1 cellular context compared by ENCODE assay signal in genomic region chr2:60873381-60873780, GRCh38.
A peak's percentile ranks its signal among the peaks of the same experiment; 100 is the strongest.
TF ChIP-seq lines count a peak whose summit lies in the region.

No MANE protein-coding gene starts in this region.

TF ChIP-seq in GM12878, 131 proteins besides CTCF, POLR2A, EP300 and RAD21 (continued from another document and continues in another):
- TF ChIP-seq SKIL (IDR thresholded peaks at IDR 0.05; ENCODE audit: low read depth, poor library complexity, severe bottlenecking) = peak; percentile 86
- TF ChIP-seq JUND (IDR thresholded peaks at IDR 0.05; ENCODE audit: low read depth, low read length) = peak; percentile 63; the same call in 1 of the 2 replicates
- TF ChIP-seq ETV6 (conservative IDR thresholded peaks at IDR 0.05 in 1 of 2, IDR thresholded peaks at IDR 0.05 in 1 of 2; ENCODE audit: borderline replicate concordance in 1 of 2, low read depth in 1 of 2) = peak in 1 of 2 experiments; percentile 30; a peak in 1 of 4 replicates
- TF ChIP-seq CHD4 (IDR thresholded peaks at IDR 0.05) = 0 out of 2 replicates have a peak, but pooled peaks have one; percentile 24
- peak; percentile 95 for TF ChIP-seq SPI1 (IDR thresholded peaks at IDR 0.05; ENCODE audit: borderline replicate concordance, insufficient read depth, low read depth, low read length)
- no peak for TF ChIP-seq KAT2A (conservative IDR thresholded peaks at IDR 0.05; ENCODE audit: control insufficient read depth, low read depth, low read length)
- peak; percentile 83 for TF ChIP-seq BHLHE40 (IDR thresholded peaks at IDR 0.05; ENCODE audit: borderline replicate concordance in 1 of 2, low read depth in 2 of 2, low read length in 1 of 2)
- no peak for TF ChIP-seq IRF3 (IDR thresholded peaks at IDR 0.05)
- TF ChIP-seq, protein P1, sequence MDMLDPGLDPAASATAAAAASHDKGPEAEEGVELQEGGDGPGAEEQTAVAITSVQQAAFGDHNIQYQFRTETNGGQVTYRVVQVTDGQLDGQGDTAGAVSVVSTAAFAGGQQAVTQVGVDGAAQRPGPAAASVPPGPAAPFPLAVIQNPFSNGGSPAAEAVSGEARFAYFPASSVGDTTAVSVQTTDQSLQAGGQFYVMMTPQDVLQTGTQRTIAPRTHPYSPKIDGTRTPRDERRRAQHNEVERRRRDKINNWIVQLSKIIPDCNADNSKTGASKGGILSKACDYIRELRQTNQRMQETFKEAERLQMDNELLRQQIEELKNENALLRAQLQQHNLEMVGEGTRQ (IDR thresholded peaks at IDR 0.05; ENCODE audit: borderline replicate concordance, low read depth, low read length) = no peak
- no peak for TF ChIP-seq ZNF384 (IDR thresholded peaks at IDR 0.05; ENCODE audit: borderline replicate concordance, low read depth, low read length)
- TF ChIP-seq SUZ12 (IDR thresholded peaks at IDR 0.05; ENCODE audit: unreplicated experiment) = no peak
- TF ChIP-seq IKZF2 (IDR thresholded peaks at IDR 0.05) = peak; percentile 71 to 79; a peak in 2 of 4 replicates
- no peak for TF ChIP-seq POLR2AphosphoS2 (IDR thresholded peaks at IDR 0.05; ENCODE audit: low read depth, low read length)
- no peak for TF ChIP-seq POU2F2 (IDR thresholded peaks at IDR 0.05; ENCODE audit: borderline replicate concordance, low read depth, low read length)
- TF ChIP-seq ELK1 (IDR thresholded peaks at IDR 0.05; ENCODE audit: low read depth, low read length) = no peak
- no peak; the same call in 1 of the 2 replicates for TF ChIP-seq RELB (IDR thresholded peaks at IDR 0.05; ENCODE audit: low read depth)
- TF ChIP-seq RBBP5 (conservative IDR thresholded peaks at IDR 0.05) = no peak
- TF ChIP-seq NBN (IDR thresholded peaks at IDR 0.05) = 0 out of 2 replicates have a peak, but pooled peaks have one; percentile 30
- TF ChIP-seq, protein P2, sequence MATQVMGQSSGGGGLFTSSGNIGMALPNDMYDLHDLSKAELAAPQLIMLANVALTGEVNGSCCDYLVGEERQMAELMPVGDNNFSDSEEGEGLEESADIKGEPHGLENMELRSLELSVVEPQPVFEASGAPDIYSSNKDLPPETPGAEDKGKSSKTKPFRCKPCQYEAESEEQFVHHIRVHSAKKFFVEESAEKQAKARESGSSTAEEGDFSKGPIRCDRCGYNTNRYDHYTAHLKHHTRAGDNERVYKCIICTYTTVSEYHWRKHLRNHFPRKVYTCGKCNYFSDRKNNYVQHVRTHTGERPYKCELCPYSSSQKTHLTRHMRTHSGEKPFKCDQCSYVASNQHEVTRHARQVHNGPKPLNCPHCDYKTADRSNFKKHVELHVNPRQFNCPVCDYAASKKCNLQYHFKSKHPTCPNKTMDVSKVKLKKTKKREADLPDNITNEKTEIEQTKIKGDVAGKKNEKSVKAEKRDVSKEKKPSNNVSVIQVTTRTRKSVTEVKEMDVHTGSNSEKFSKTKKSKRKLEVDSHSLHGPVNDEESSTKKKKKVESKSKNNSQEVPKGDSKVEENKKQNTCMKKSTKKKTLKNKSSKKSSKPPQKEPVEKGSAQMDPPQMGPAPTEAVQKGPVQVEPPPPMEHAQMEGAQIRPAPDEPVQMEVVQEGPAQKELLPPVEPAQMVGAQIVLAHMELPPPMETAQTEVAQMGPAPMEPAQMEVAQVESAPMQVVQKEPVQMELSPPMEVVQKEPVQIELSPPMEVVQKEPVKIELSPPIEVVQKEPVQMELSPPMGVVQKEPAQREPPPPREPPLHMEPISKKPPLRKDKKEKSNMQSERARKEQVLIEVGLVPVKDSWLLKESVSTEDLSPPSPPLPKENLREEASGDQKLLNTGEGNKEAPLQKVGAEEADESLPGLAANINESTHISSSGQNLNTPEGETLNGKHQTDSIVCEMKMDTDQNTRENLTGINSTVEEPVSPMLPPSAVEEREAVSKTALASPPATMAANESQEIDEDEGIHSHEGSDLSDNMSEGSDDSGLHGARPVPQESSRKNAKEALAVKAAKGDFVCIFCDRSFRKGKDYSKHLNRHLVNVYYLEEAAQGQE (IDR thresholded peaks at IDR 0.05; ENCODE audit: low read depth, low read length) = no peak; the same call in 1 of the 2 replicates
- no peak for TF ChIP-seq KDM1A (IDR thresholded peaks at IDR 0.05; ENCODE audit: borderline replicate concordance)
- TF ChIP-seq PML (IDR thresholded peaks at IDR 0.05; ENCODE audit: low read length) = peak; percentile 58; the same call in 1 of the 2 replicates
- peak; percentile 75 for TF ChIP-seq RUNX3 (IDR thresholded peaks at IDR 0.05; ENCODE audit: low read length)
- TF ChIP-seq HCFC1 (IDR thresholded peaks at IDR 0.05; ENCODE audit: low read length) = no peak
- TF ChIP-seq SMARCA5 (IDR thresholded peaks at IDR 0.05) = no peak
- TF ChIP-seq TAF1 (IDR thresholded peaks at IDR 0.05; ENCODE audit: borderline replicate concordance, low read depth, low read length) = no peak
- TF ChIP-seq PAX5 (IDR thresholded peaks at IDR 0.05; ENCODE audit: borderline replicate concordance, low read depth, low read length) = no peak
- TF ChIP-seq SP1 (IDR thresholded peaks at IDR 0.05; ENCODE audit: low read depth, low read length) = peak; percentile 12
- TF ChIP-seq, protein P3, sequence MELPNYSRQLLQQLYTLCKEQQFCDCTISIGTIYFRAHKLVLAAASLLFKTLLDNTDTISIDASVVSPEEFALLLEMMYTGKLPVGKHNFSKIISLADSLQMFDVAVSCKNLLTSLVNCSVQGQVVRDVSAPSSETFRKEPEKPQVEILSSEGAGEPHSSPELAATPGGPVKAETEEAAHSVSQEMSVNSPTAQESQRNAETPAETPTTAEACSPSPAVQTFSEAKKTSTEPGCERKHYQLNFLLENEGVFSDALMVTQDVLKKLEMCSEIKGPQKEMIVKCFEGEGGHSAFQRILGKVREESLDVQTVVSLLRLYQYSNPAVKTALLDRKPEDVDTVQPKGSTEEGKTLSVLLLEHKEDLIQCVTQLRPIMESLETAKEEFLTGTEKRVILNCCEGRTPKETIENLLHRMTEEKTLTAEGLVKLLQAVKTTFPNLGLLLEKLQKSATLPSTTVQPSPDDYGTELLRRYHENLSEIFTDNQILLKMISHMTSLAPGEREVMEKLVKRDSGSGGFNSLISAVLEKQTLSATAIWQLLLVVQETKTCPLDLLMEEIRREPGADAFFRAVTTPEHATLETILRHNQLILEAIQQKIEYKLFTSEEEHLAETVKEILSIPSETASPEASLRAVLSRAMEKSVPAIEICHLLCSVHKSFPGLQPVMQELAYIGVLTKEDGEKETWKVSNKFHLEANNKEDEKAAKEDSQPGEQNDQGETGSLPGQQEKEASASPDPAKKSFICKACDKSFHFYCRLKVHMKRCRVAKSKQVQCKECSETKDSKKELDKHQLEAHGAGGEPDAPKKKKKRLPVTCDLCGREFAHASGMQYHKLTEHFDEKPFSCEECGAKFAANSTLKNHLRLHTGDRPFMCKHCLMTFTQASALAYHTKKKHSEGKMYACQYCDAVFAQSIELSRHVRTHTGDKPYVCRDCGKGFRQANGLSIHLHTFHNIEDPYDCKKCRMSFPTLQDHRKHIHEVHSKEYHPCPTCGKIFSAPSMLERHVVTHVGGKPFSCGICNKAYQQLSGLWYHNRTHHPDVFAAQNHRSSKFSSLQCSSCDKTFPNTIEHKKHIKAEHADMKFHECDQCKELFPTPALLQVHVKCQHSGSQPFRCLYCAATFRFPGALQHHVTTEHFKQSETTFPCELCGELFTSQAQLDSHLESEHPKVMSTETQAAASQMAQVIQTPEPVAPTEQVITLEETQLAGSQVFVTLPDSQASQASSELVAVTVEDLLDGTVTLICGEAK (IDR thresholded peaks at IDR 0.05; ENCODE audit: borderline replicate concordance) = no peak
- TF ChIP-seq RCOR1 (conservative IDR thresholded peaks at IDR 0.05; ENCODE audit: low read depth, low read length) = no peak
- TF ChIP-seq MTA3 (IDR thresholded peaks at IDR 0.05; ENCODE audit: borderline replicate concordance, low read length) = no peak
- no peak for TF ChIP-seq CBX3 (IDR thresholded peaks at IDR 0.05; ENCODE audit: borderline replicate concordance, low read depth)
- no peak for TF ChIP-seq STAT1 (conservative IDR thresholded peaks at IDR 0.05)
- no peak for TF ChIP-seq SUPT20H (IDR thresholded peaks at IDR 0.05; ENCODE audit: borderline replicate concordance, control insufficient read depth, low read depth, low read length)
- TF ChIP-seq ZBTB33 (IDR thresholded peaks at IDR 0.05) = no peak
- no peak for TF ChIP-seq E2F4 (IDR thresholded peaks at IDR 0.05; ENCODE audit: low read depth, low read length)
- TF ChIP-seq SREBF2 (IDR thresholded peaks at IDR 0.05; ENCODE audit: low read length) = no peak
